8 cellular contexts compared by ENCODE assay signal in the genomic region with DNA sequence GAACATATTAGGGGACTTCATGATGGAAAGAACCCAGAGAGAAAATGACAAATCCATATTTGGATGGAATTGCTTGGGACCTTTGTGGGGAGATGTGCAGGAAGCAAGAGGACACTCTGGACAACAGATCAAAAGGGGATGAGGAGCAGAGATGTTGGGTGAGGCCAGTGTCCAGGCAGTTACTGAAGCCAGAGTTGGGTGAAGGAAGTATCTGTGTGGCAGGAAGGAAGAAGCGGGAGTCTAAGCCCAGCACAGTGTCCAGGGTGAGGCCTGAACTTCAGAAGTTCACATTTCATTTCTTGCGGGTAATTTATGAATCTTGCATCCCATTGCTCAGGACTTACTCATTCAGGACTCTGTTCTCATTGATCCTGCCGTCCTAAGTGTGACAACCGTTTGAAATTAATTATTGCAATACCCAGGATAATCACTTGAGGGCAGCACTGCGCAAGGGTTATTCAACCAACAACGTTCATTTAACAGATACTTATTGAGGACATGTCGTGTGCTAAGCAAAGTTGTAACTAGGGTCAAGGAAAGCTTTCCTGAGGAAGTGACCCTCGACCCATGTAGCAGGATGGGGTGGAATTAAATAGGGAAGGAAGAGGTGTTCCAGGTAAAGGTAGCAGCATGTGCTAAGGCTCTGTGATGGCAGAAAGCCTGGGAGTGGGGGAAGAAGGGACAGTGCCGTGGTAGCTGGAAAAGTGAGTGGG.
A peak's percentile ranks its signal among the peaks of the same experiment; 100 is the strongest.
DNase-seq lines count a peak whose midpoint lies in the region; ATAC-seq and TF ChIP-seq lines count a peak whose summit lies in the region.

No MANE protein-coding gene starts in this region.

- intact Hi-C loops in lower lobe of right lung (cut with DNase I) (no loop called here), stomach (cut with DNase I; ENCODE audit: low total_unique reads) (no loop called here)

- no peak overlapping the region for H3K4me3 Mint-ChIP-seq in GM23338
- H3K4me3 Mint-ChIP-seq in central memory CD8-positive, alpha-beta T cell: peak overlapping the region; percentile 14

- H3K27me3 ChIP-seq in GM23338 (ENCODE audit: insufficient read depth): no peaks in the 10 kb centered on the region
- no peaks in the 10 kb centered on the region for H3K27me3 ChIP-seq in lower lobe of right lung (ENCODE audit: low read depth)
- no peaks in the 10 kb centered on the region for H3K27me3 ChIP-seq in stomach

- H3K4me2 ChIP-seq in GM23338: no peak overlapping the region

- 12 to 18% (median 14%) methylated on average over 9 of the region's 9 CpGs for WGBS in stomach, 5 donors

- H2AFZ ChIP-seq in GM23338: no peak overlapping the region

- no peaks in the 10 kb centered on the region for H4K20me1 ChIP-seq in GM23338 (replicated peaks; ENCODE audit: insufficient read depth)

- H3K9me2 ChIP-seq in GM23338 (ENCODE audit: insufficient read depth): no peaks in the 10 kb centered on the region

- H3K27ac ChIP-seq in GM23338 (ENCODE audit: low read depth): no peak overlapping the region
- H3K27ac ChIP-seq in lower lobe of right lung: no peak overlapping the region
- no peak overlapping the region for H3K27ac ChIP-seq in stomach

- H3K4me1 ChIP-seq in GM23338 (ENCODE audit: insufficient read depth): no peaks in the 10 kb centered on the region
- H3K4me1 ChIP-seq in lower lobe of right lung: peaks cover 12% of the 10 kb centered on the region
- peaks cover 4 to 15% (median 10%) of the 10 kb centered on the region in 4 donors for H3K4me1 ChIP-seq in stomach

- DNase-seq in DMS 273 treated with DMSO at 0.1 percent for 48 hours (lab: John Stamatoyannopoulos, UW): peak; percentile 5
- DNase-seq in GM23338 (ENCODE audit: low spot score): peak; percentile 87
- peak; percentile 36 for DNase-seq in NCI-H1694 treated with DMSO at 0.1 percent for 48 hours (lab: John Stamatoyannopoulos, UW)
- peak; percentile 45 for DNase-seq in activated CD4-positive, CD25-positive, alpha-beta regulatory T cell treated with anti-CD3 and anti-CD28 coated beads, Interleukin-2, amount 50 U/mL, for 16 hours (ENCODE audit: low read depth, low spot score)
- peak; percentile 45 for DNase-seq in central memory CD8-positive, alpha-beta T cell (ENCODE audit: low spot score in 2 of 2)
- no peak for DNase-seq in lower lobe of right lung
- DNase-seq in stomach: peak; percentile 42
- no peak for DNase-seq in NCI-H524 treated with DMSO at 0.1 percent for 48 hours (lab: John Stamatoyannopoulos, UW)

- no peak for TF ChIP-seq EP300 in stomach (IDR thresholded peaks at IDR 0.05)

- peak overlapping the region; percentile 63; the same call in 1 of the 2 replicates for H3K27ac Mint-ChIP-seq in GM23338
- no peak overlapping the region for H3K27ac Mint-ChIP-seq in central memory CD8-positive, alpha-beta T cell (ENCODE audit: low read depth)

- H3K9me3 Mint-ChIP-seq in GM23338: peaks cover 9% of the 10 kb centered on the region
- H3K9me3 Mint-ChIP-seq in central memory CD8-positive, alpha-beta T cell: no peaks in the 10 kb centered on the region

- no peaks in the 10 kb centered on the region for H3F3A ChIP-seq in GM23338 (replicated peaks; ENCODE audit: low read depth)

- H3K9me3 ChIP-seq in lower lobe of right lung: no peaks in the 10 kb centered on the region
- H3K9me3 ChIP-seq in stomach: no peaks in the 10 kb centered on the region

- H3K4me3 ChIP-seq in GM23338 (no peak overlapping the region), lower lobe of right lung (no peak overlapping the region), stomach (no peak overlapping the region)

- TF ChIP-seq CTCF in GM23338 (conservative IDR thresholded peaks at IDR 0.05; ENCODE audit: low read depth in 2 of 2) (peak; percentile 85 to 91), lower lobe of right lung (IDR thresholded peaks at IDR 0.05) (peak; percentile 63), stomach (IDR thresholded peaks at IDR 0.05) (peak in 6 of 7 experiments; percentile 30 to 72 (median 52))

- no peak for TF ChIP-seq POLR2A in stomach (IDR thresholded peaks at IDR 0.05)

- no peaks in the 10 kb centered on the region for H3K27me3 Mint-ChIP-seq in GM23338 (ENCODE audit: insufficient read depth, low read depth, poor library complexity)
- peaks cover 9% of the 10 kb centered on the region for H3K27me3 Mint-ChIP-seq in central memory CD8-positive, alpha-beta T cell

- H3K79me2 ChIP-seq in GM23338 (replicated peaks; ENCODE audit: insufficient read depth): no peaks in the 10 kb centered on the region

- H3K36me3 Mint-ChIP-seq in GM23338 (ENCODE audit: low read depth): peaks cover 3% of the 10 kb centered on the region; the same call in 1 of the 3 replicates
- H3K36me3 Mint-ChIP-seq in central memory CD8-positive, alpha-beta T cell (ENCODE audit: insufficient read depth): no peaks in the 10 kb centered on the region

- H3K36me3 ChIP-seq in GM23338 (ENCODE audit: insufficient read depth): no peaks in the 10 kb centered on the region
- H3K36me3 ChIP-seq in lower lobe of right lung: no peaks in the 10 kb centered on the region
- peaks cover 0 to 4% (median 0%) of the 10 kb centered on the region in 4 donors for H3K36me3 ChIP-seq in stomach

- H3K4me1 Mint-ChIP-seq in GM23338: peaks cover 2% of the 10 kb centered on the region
- H3K4me1 Mint-ChIP-seq in central memory CD8-positive, alpha-beta T cell: peaks cover 13% of the 10 kb centered on the region

- ATAC-seq in GM23338 (peak; percentile 70), lower lobe of right lung (peak; percentile 90)
- ATAC-seq in central memory CD8-positive, alpha-beta T cell (replicated peaks; ENCODE audit: extremely low read depth, poor library complexity, severe bottlenecking): peak; percentile 72

TF ChIP-seq in GM23338, 12 proteins besides CTCF, POLR2A, EP300 and RAD21:
- TF ChIP-seq STAT1 (IDR thresholded peaks at IDR 0.05; ENCODE audit: unreplicated experiment): no peak
- TF ChIP-seq, protein P1, sequence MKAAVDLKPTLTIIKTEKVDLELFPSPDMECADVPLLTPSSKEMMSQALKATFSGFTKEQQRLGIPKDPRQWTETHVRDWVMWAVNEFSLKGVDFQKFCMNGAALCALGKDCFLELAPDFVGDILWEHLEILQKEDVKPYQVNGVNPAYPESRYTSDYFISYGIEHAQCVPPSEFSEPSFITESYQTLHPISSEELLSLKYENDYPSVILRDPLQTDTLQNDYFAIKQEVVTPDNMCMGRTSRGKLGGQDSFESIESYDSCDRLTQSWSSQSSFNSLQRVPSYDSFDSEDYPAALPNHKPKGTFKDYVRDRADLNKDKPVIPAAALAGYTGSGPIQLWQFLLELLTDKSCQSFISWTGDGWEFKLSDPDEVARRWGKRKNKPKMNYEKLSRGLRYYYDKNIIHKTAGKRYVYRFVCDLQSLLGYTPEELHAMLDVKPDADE (IDR thresholded peaks at IDR 0.05): no peak
- no peak for TF ChIP-seq NANOG (IDR thresholded peaks at IDR 0.05; ENCODE audit: borderline replicate concordance)
- no peak for TF ChIP-seq ZNF331 (CRISPR knock-in tag; IDR thresholded peaks at IDR 0.05; ENCODE audit: low read depth)
- TF ChIP-seq, protein P2, sequence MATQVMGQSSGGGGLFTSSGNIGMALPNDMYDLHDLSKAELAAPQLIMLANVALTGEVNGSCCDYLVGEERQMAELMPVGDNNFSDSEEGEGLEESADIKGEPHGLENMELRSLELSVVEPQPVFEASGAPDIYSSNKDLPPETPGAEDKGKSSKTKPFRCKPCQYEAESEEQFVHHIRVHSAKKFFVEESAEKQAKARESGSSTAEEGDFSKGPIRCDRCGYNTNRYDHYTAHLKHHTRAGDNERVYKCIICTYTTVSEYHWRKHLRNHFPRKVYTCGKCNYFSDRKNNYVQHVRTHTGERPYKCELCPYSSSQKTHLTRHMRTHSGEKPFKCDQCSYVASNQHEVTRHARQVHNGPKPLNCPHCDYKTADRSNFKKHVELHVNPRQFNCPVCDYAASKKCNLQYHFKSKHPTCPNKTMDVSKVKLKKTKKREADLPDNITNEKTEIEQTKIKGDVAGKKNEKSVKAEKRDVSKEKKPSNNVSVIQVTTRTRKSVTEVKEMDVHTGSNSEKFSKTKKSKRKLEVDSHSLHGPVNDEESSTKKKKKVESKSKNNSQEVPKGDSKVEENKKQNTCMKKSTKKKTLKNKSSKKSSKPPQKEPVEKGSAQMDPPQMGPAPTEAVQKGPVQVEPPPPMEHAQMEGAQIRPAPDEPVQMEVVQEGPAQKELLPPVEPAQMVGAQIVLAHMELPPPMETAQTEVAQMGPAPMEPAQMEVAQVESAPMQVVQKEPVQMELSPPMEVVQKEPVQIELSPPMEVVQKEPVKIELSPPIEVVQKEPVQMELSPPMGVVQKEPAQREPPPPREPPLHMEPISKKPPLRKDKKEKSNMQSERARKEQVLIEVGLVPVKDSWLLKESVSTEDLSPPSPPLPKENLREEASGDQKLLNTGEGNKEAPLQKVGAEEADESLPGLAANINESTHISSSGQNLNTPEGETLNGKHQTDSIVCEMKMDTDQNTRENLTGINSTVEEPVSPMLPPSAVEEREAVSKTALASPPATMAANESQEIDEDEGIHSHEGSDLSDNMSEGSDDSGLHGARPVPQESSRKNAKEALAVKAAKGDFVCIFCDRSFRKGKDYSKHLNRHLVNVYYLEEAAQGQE (IDR thresholded peaks at IDR 0.05; ENCODE audit: unreplicated experiment): no peak

Comparison
In these comparisons a context has a peak if more than half of its experiments do, and no peak if none do; other contexts are left out.
1. DNase-seq: peak in DMS 273 treated with DMSO at 0.1 percent for 48 hours (single experiment), GM23338 (single experiment), NCI-H1694 treated with DMSO at 0.1 percent for 48 hours (single experiment), activated CD4-positive, CD25-positive, alpha-beta regulatory T cell treated with anti-CD3 and anti-CD28 coated beads, Interleukin-2, amount 50 U/mL, for 16 hours (single experiment), central memory CD8-positive, alpha-beta T cell (2 of 2) and stomach (single experiment); none in lower lobe of right lung (single experiment) and NCI-H524 treated with DMSO at 0.1 percent for 48 hours (single experiment).
2. Peak in every context shown above with its lines, with median percentiles within 50 percentile points of each other: ATAC-seq and CTCF ChIP-seq.